Comparison of ENCODE assay signal across 19 cellular contexts in genomic region chr6:112357801-112358200, GRCh38. TPM values are rescaled to one million over a fixed set of nuclear protein-coding genes. Genes with fewer than 3 reads are reported as not detected.
DNase-seq lines count a peak whose midpoint lies in the region; TF ChIP-seq lines count a peak whose summit lies in the region.
"Had no signal": no experiment of that assay in that cellular context is flagged by ENCODE, and none has a peak within 500 bp of the region (broad histone marks: within the 10 kb centered on the region; RNA-seq: fewer than 3 reads in every experiment).

No MANE protein-coding gene starts in this region.

- H3K4me1 ChIP-seq in suprapubic skin, result no peaks in the 10 kb centered on the region
- H3K4me1 ChIP-seq: SJSA1, uterus had no signal

- H3K9me3 ChIP-seq in suprapubic skin, result no peaks in the 10 kb centered on the region
- H3K9me3 ChIP-seq: BLaER1, SJSA1, spleen, uterus had no signal

- 68% methylated on average over 5 of the region's 5 CpGs for WGBS in suprapubic skin

- in situ Hi-C loops in brain microvascular endothelial cell (cut with HindIII; ENCODE audit: low pct_ligation_motif_present, low sequenced_read_pairs), result no loop called here

- TF ChIP-seq CTCF in brain microvascular endothelial cell (IDR thresholded peaks at IDR 0.05; ENCODE audit: low read depth, low read length, missing control alignments) (no peak), foreskin fibroblast (IDR thresholded peaks at IDR 0.05; ENCODE audit: low read depth, low read length) (no peak), suprapubic skin (IDR thresholded peaks at IDR 0.05) (no peak)

- TF ChIP-seq POLR2A in suprapubic skin (IDR thresholded peaks at IDR 0.05), result no peak

- H3K36me3 ChIP-seq in brain microvascular endothelial cell (replicated peaks) (no peaks in the 10 kb centered on the region), suprapubic skin (no peaks in the 10 kb centered on the region)
- H3K36me3 ChIP-seq: BLaER1, SJSA1, spleen, uterus had no signal

- TF ChIP-seq EP300 in suprapubic skin (IDR thresholded peaks at IDR 0.05), result no peak

- H3K4me3 ChIP-seq in brain microvascular endothelial cell (ENCODE audit: low read depth, low read length), result no peak overlapping the region
- H3K4me3 ChIP-seq in foreskin fibroblast (ENCODE audit: low read depth in 1 of 2, low read length in 2 of 2), result no peak overlapping the region
- no peak overlapping the region for H3K4me3 ChIP-seq in suprapubic skin
- H3K4me3 ChIP-seq: BLaER1, SJSA1, spleen, uterus had no signal

- H3K27me3 ChIP-seq in brain microvascular endothelial cell (replicated peaks) (no peaks in the 10 kb centered on the region), suprapubic skin (no peaks in the 10 kb centered on the region)
- H3K27me3 ChIP-seq: BLaER1, SJSA1, uterus had no signal

- DNase-seq in AG08396 (ENCODE audit: low spot score) (peak; percentile 61), HT1080 (ENCODE audit: low read depth) (peak; percentile 79), brain microvascular endothelial cell (peak; percentile 27), foreskin fibroblast (peak; percentile 77 to 82), middle frontal gyrus (ENCODE audit: extremely low spot score, low spot score) (no peak), suprapubic skin (ENCODE audit: low spot score in 2 of 2) (no peak), NCI-H1105 (lab: John Stamatoyannopoulos, UW) (no peak), hypothalamus (lab: John Stamatoyannopoulos, UW) (no peak)
- DNase-seq: activated CD4-positive, alpha-beta T cell treated with anti-CD3 and anti-CD28 coated beads, Interleukin-2, amount 10 ng/mL, durations not matched to agents 7 days and 5 days; activated T-cell treated with anti-CD3 and anti-CD28 coated beads for 4 hours; left ventricle myocardium superior; NCI-H187 treated with DMSO at 0.1 percent for 48 hours; NCI-H510A; posterior cingulate gyrus; spleen; stimulated activated naive CD4-positive, alpha-beta T cell treated with Interleukin-2 at 50 U/mL for 16 hours; uterus had no signal

- H3K27ac ChIP-seq in brain microvascular endothelial cell, result no peak overlapping the region
- no peak overlapping the region for H3K27ac ChIP-seq in suprapubic skin
- H3K27ac ChIP-seq: BLaER1, SJSA1, spleen, uterus had no signal

RNA-seq across cellular contexts. Expression of gene RFPL4B, which starts 10.7 kb away (rescaled TPM):
- total RNA-seq in HT1080 (2014; rRNA removed; shearing (Covaris generic)), result 0.03 TPM in 1 of 2 replicates, not detected in the other
- not detected in 2 replicates for polyA plus RNA-seq in HT1080 (2015; cell fraction: cytosol; rRNA removed)
- 0.06 TPM in 1 of 2 replicates, not detected in the other for polyA plus RNA-seq in HT1080 (2015; cell fraction: nucleus; rRNA removed)
- not detected for total RNA-seq in suprapubic skin
- total RNA-seq: activated CD4-positive, alpha-beta T cell treated with anti-CD3 and anti-CD28 coated beads, Interleukin-2, amount 10 ng/mL, durations not matched to agents 7 days and 5 days; left ventricle myocardium superior; SJSA1; spleen had no signal
- polyA plus RNA-seq: spleen had no signal

Comparison
In these comparisons a context has a peak if more than half of its experiments do, and no peak if none do; other contexts are left out.
1. DNase-seq: peak in AG08396 (single experiment), HT1080 (single experiment), brain microvascular endothelial cell (single experiment) and foreskin fibroblast (2 of 2); none in middle frontal gyrus (single experiment), suprapubic skin (0 of 2), NCI-H1105 (single experiment) and hypothalamus (0 of 51).